ENCODE assay signal across 8 cellular contexts in the genomic region with DNA sequence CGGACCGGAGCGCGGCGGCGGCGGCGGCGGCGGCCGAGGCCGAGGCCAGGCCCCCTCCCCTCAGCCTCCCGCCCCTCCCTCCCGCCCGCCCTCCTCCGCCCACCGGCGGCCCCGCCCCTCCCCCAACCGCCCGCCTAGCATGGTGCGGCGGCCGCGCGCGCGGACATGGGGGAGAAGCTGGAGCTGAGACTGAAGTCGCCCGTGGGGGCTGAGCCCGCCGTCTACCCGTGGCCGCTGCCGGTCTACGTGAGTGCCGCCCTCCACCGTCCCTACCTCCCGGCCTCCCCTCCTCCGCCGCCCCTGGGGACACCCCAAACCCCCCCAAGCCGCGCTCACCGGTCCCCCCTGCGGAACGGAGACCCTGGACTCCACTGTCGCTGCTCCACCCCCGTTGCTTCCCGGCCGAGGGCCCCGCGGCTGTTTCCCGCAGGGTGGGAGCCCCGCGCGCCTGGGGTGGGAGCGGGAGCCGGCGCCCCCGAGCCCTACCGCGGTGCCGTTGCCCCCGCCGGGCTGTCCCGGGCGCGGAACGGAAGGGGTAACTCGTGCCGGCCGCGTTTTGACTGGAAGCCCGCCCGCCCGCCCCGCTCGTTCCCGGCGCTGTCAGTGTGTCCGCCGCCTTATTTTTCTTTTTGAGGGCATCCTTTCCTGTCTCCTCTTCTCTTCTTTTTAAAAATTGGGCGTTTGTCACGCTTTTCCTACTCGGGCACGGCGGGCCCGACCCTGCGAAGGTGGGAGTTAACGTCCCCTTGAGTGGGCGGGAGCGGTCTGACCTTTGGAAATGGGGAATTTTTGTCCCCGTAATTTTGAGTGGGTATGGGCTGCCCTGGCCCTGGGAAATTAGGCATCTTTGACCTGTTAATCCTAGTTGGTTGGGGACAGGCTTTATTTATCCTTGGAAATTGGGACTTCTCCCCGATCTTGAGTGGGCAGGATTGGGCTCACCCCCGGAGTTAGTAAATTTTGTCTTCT. TPM values are rescaled to one million over a fixed set of nuclear protein-coding genes. Genes with fewer than 3 reads are reported as not detected.
DNase-seq lines count a peak whose midpoint lies in the region; ATAC-seq lines count a peak whose summit lies in the region.

No MANE protein-coding gene starts in this region.

- H3K27me3 Mint-ChIP-seq in activated naive CD4-positive, alpha-beta T cell treated with anti-CD3 and anti-CD28 coated beads, Interleukin-2, amount 50 U/mL, for 24 hours = no peaks in the 10 kb centered on the region

- no peaks in the 10 kb centered on the region for H3K36me3 Mint-ChIP-seq in activated naive CD4-positive, alpha-beta T cell treated with anti-CD3 and anti-CD28 coated beads, Interleukin-2, amount 50 U/mL, for 24 hours

- H3K9me3 ChIP-seq in right cardiac atrium (ENCODE audit: control insufficient read depth, low read length) = no peaks in the 10 kb centered on the region

- H3K27ac Mint-ChIP-seq in activated naive CD4-positive, alpha-beta T cell treated with anti-CD3 and anti-CD28 coated beads, Interleukin-2, amount 50 U/mL, for 24 hours = peak overlapping the region; percentile 95

- ATAC-seq in right cardiac atrium = peak; percentile 0 to 1
- ATAC-seq in HG02870 (IDR thresholded peaks at IDR 0.05; ENCODE audit: unreplicated experiment) = no peak

- H3K4me3 Mint-ChIP-seq in activated naive CD4-positive, alpha-beta T cell treated with anti-CD3 and anti-CD28 coated beads, Interleukin-2, amount 50 U/mL, for 24 hours = peak overlapping the region; percentile 97

- under 1% methylated on average over 87 of the region's 95 CpGs for WGBS in right cardiac atrium

- H3K27me3 ChIP-seq in right cardiac atrium (ENCODE audit: control insufficient read depth, insufficient read depth) = no peaks in the 10 kb centered on the region

- DNase-seq in NOMO-1 treated with DMSO at 0.1 percent for 48 hours (lab: John Stamatoyannopoulos, UW; ENCODE audit: unreplicated experiment) (peak; percentile 51), NOMO-1 treated with dmso at 0.1 percent for 144 hours (lab: John Stamatoyannopoulos, UW; ENCODE audit: unreplicated experiment) (no peak), KG1 (lab: John Stamatoyannopoulos, UW) (peak; percentile 53), right cardiac atrium (peak in 1 of 3 donors; percentile 48), skeletal muscle cell (ENCODE audit: low read depth) (no peak), superior temporal gyrus (ENCODE audit: extremely low spot score) (no peak)

- peaks cover 5% of the 10 kb centered on the region for H3K4me1 ChIP-seq in right cardiac atrium (ENCODE audit: control insufficient read depth, insufficient read depth, low read length)

- H3K27ac ChIP-seq in right cardiac atrium (ENCODE audit: low read length) = peak overlapping the region; percentile 92

- no peaks in the 10 kb centered on the region for H3K9me3 Mint-ChIP-seq in activated naive CD4-positive, alpha-beta T cell treated with anti-CD3 and anti-CD28 coated beads, Interleukin-2, amount 50 U/mL, for 24 hours

- intact Hi-C loops in right cardiac atrium (cut with DNase I) = no loop called here

- peaks cover 31% of the 10 kb centered on the region for H3K4me1 Mint-ChIP-seq in activated naive CD4-positive, alpha-beta T cell treated with anti-CD3 and anti-CD28 coated beads, Interleukin-2, amount 50 U/mL, for 24 hours

- H3K4me3 ChIP-seq in right cardiac atrium (ENCODE audit: low read length) (peak overlapping the region; percentile 91), skeletal muscle cell (ENCODE audit: low read depth, low read length) (peak overlapping the region; percentile 79)

RNA-seq across cellular contexts. Expression of a gene that starts 0.6 kb away (rescaled TPM):
- 10 to 100 TPM; 12.3 to 17.1 (median 13.4) TPM for total RNA-seq in right cardiac atrium
- polyA plus RNA-seq in right cardiac atrium = 6.0 TPM

RNA-seq across cellular contexts. Expression of a gene that starts 12.9 kb away (rescaled TPM):
- total RNA-seq in right cardiac atrium = 100 to 1,000 TPM in 2 of 4 donors, 10 to 100 TPM in 2; 82.7 to 145 (median 92.9) TPM
- polyA plus RNA-seq in right cardiac atrium = 87.3 TPM

Comparison
In these comparisons a context has a peak if more than half of its experiments do, and no peak if none do; other contexts are left out.
1. DNase-seq: peak in NOMO-1 treated with DMSO at 0.1 percent for 48 hours (single experiment) and KG1 (single experiment); none in NOMO-1 treated with dmso at 0.1 percent for 144 hours (single experiment), skeletal muscle cell (single experiment) and superior temporal gyrus (single experiment).